Comparison of ENCODE assay signal across 19 cellular contexts in the genomic region with DNA sequence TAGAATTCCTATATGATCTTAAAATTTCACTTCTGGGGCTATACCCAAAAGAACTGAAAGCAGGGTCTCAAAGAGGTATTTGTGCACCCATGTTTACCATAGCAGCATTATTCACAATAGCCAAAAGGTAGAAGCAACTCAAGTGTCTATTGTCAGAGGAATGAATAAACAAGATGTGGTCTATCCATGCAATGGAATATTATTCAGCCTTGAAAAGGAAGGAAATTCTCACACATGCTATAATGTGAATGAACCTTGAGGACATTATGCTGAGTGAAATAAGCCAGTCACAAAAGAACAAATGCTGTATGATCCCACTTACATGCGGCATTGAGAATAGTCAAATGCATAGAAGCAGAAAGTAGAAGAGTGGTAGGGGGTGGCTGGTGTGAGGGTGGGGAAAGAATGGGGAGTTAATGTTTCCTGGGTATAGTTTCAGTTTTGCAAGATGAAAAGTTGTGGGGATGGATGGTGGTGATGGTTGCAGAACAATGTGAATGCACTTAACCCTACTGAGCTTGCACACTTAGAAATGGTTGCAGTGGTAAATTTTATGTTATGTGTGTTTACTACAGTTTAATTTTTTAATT.
DNase-seq lines count a peak whose midpoint lies in the region; ATAC-seq and TF ChIP-seq lines count a peak whose summit lies in the region.
"Had no signal": no experiment of that assay in that cellular context is flagged by ENCODE, and none has a peak within 500 bp of the region (broad histone marks: within the 10 kb centered on the region; RNA-seq: fewer than 3 reads in every experiment).

No MANE protein-coding gene starts in this region.

- peak; percentile 54 for ATAC-seq in activated CD8-positive, alpha-beta memory T cell treated with anti-CD3 and anti-CD28 coated beads, Interleukin-2, amount 10 ng/mL, durations not matched to agents 7 days and 5 days
- ATAC-seq in activated CD8-positive, alpha-beta T cell treated with anti-CD3 and anti-CD28 coated beads, Interleukin-2, amount 10 ng/mL, durations not matched to agents 7 days and 5 days: peak; percentile 68
- peak; percentile 68 for ATAC-seq in stimulated activated effector memory CD8-positive, alpha-beta T cell treated with anti-CD3 and anti-CD28 coated beads, Interleukin-12 subunit alpha, Interleukin-12 subunit beta, amount 100 ng/mL, for 72 hours
- ATAC-seq in HG02938 (IDR thresholded peaks at IDR 0.05; ENCODE audit: unreplicated experiment): no peak
- ATAC-seq: naive thymus-derived CD8-positive, alpha-beta T cell; stimulated activated naive B cell treated with anti-CD40 and anti-IgM and Interleukin-4, amounts not matched to agents 10 μg/mL and 1 μg/mL and 100 μg/mL, for 72 hours had no signal

- no peak for TF ChIP-seq POLR2A in testis (IDR thresholded peaks at IDR 0.05)

- peaks cover 56% of the 10 kb centered on the region for H3K4me1 Mint-ChIP-seq in activated CD8-positive, alpha-beta memory T cell treated with anti-CD3 and anti-CD28 coated beads, Interleukin-2, amount 10 ng/mL, durations not matched to agents 7 days and 5 days
- peaks cover 69% of the 10 kb centered on the region for H3K4me1 Mint-ChIP-seq in activated CD8-positive, alpha-beta T cell treated with anti-CD3 and anti-CD28 coated beads, Interleukin-2, amount 10 ng/mL, durations not matched to agents 7 days and 5 days (ENCODE audit: low read depth)
- H3K4me1 Mint-ChIP-seq in stimulated activated effector memory CD8-positive, alpha-beta T cell treated with anti-CD3 and anti-CD28 coated beads, Interleukin-12 subunit alpha, Interleukin-12 subunit beta, amount 100 ng/mL, for 72 hours: peaks cover 43% of the 10 kb centered on the region
- H3K4me1 Mint-ChIP-seq in CD4-positive, alpha-beta memory T cell: peaks cover 17 to 44% (median 30%) of the 10 kb centered on the region in 4 donors

- POLR2A ChIA-PET in HEK293 (lab: Yijun Ruan, JAX): no interaction called here
- POLR2A ChIA-PET in activated CD8-positive, alpha-beta T cell treated with anti-CD3 and anti-CD28 coated beads, Interleukin-2, amount 10 ng/mL, durations not matched to agents 7 days and 5 days (lab: Charles Lee): interaction anchor here (0.6 to 1.3 kb wide), 6 partner anchors 52 to 395 kb away, joined by 3 to 4 read pairs (median 3); no protein-coding TSS in a partner anchor
- POLR2A ChIA-PET in CD4-positive, alpha-beta memory T cell (lab: Charles Lee; ENCODE audit: partially characterized antibody): interaction anchor here (0.6 kb wide), 1 partner anchor 282 kb away, joined by 3 read pairs; no protein-coding TSS in a partner anchor

- H3K27me3 Mint-ChIP-seq in activated CD8-positive, alpha-beta memory T cell treated with anti-CD3 and anti-CD28 coated beads, Interleukin-2, amount 10 ng/mL, durations not matched to agents 7 days and 5 days: peaks cover 5% of the 10 kb centered on the region
- H3K27me3 Mint-ChIP-seq in activated CD8-positive, alpha-beta T cell treated with anti-CD3 and anti-CD28 coated beads, Interleukin-2, amount 10 ng/mL, durations not matched to agents 7 days and 5 days (ENCODE audit: low read depth): no peaks in the 10 kb centered on the region
- no peaks in the 10 kb centered on the region for H3K27me3 Mint-ChIP-seq in CD4-positive, alpha-beta memory T cell
- H3K27me3 Mint-ChIP-seq: CD8-positive, alpha-beta memory T cell; central memory CD8-positive, alpha-beta T cell; naive thymus-derived CD8-positive, alpha-beta T cell; progenitor cell of endocrine pancreas; stimulated activated naive B cell treated with anti-CD40 and anti-IgM and Interleukin-4, amounts not matched to agents 10 μg/mL and 1 μg/mL and 100 μg/mL, for 72 hours had no signal

- TF ChIP-seq CTCF in HEK293 (tag by site-specific recombination; IDR thresholded peaks at IDR 0.05) (no peak), testis (IDR thresholded peaks at IDR 0.05) (no peak)

- peaks cover 10% of the 10 kb centered on the region for H3K9me3 Mint-ChIP-seq in activated CD8-positive, alpha-beta memory T cell treated with anti-CD3 and anti-CD28 coated beads, Interleukin-2, amount 10 ng/mL, durations not matched to agents 7 days and 5 days (ENCODE audit: low read depth)
- H3K9me3 Mint-ChIP-seq in activated CD8-positive, alpha-beta T cell treated with anti-CD3 and anti-CD28 coated beads, Interleukin-2, amount 10 ng/mL, durations not matched to agents 7 days and 5 days (ENCODE audit: insufficient read depth): peaks cover 19% of the 10 kb centered on the region
- peaks cover 4% of the 10 kb centered on the region for H3K9me3 Mint-ChIP-seq in stimulated activated effector memory CD8-positive, alpha-beta T cell treated with anti-CD3 and anti-CD28 coated beads, Interleukin-12 subunit alpha, Interleukin-12 subunit beta, amount 100 ng/mL, for 72 hours
- H3K9me3 Mint-ChIP-seq in CD4-positive, alpha-beta memory T cell: peaks cover 0 to 2% (median 0%) of the 10 kb centered on the region in 8 donors
- H3K9me3 Mint-ChIP-seq: central memory CD8-positive, alpha-beta T cell; naive thymus-derived CD8-positive, alpha-beta T cell had no signal

- H3K4me3 ChIP-seq in HEK293 (ENCODE audit: low read depth, low read length): no peak overlapping the region
- H3K4me3 ChIP-seq in CD4-positive, alpha-beta memory T cell (ENCODE audit: low read length in 2 of 2): no peak overlapping the region
- H3K4me3 ChIP-seq in testis: no peak overlapping the region
- H3K4me3 ChIP-seq: smooth muscle cell, uterus had no signal

- no peak overlapping the region for H3K4me3 Mint-ChIP-seq in activated CD8-positive, alpha-beta memory T cell treated with anti-CD3 and anti-CD28 coated beads, Interleukin-2, amount 10 ng/mL, durations not matched to agents 7 days and 5 days
- no peak overlapping the region for H3K4me3 Mint-ChIP-seq in activated CD8-positive, alpha-beta T cell treated with anti-CD3 and anti-CD28 coated beads, Interleukin-2, amount 10 ng/mL, durations not matched to agents 7 days and 5 days
- H3K4me3 Mint-ChIP-seq in stimulated activated effector memory CD8-positive, alpha-beta T cell treated with anti-CD3 and anti-CD28 coated beads, Interleukin-12 subunit alpha, Interleukin-12 subunit beta, amount 100 ng/mL, for 72 hours: no peak overlapping the region
- no peak overlapping the region for H3K4me3 Mint-ChIP-seq in CD4-positive, alpha-beta memory T cell
- H3K4me3 Mint-ChIP-seq: CD8-positive, alpha-beta memory T cell; central memory CD8-positive, alpha-beta T cell; naive thymus-derived CD8-positive, alpha-beta T cell; stimulated activated naive B cell treated with anti-CD40 and anti-IgM and Interleukin-4, amounts not matched to agents 10 μg/mL and 1 μg/mL and 100 μg/mL, for 72 hours had no signal

- CTCF ChIA-PET in activated CD8-positive, alpha-beta memory T cell treated with anti-CD3 and anti-CD28 coated beads, Interleukin-2, amount 10 ng/mL, durations not matched to agents 7 days and 5 days (lab: Charles Lee): interaction anchor here (1.5 kb wide), 1 partner anchor 23 kb away, joined by 4 read pairs; no protein-coding TSS in a partner anchor
- CTCF ChIA-PET in HEK293 (lab: Yijun Ruan, JAX): interaction anchor here (0.7 kb wide), 1 partner anchor 12 kb away, joined by 5 read pairs; no protein-coding TSS in a partner anchor
- CTCF ChIA-PET in activated CD8-positive, alpha-beta T cell treated with anti-CD3 and anti-CD28 coated beads, Interleukin-2, amount 10 ng/mL, durations not matched to agents 7 days and 5 days (lab: Charles Lee): interaction anchor here (0.5 to 1.2 kb wide), 3 partner anchors 29 to 395 kb away, joined by 3 read pairs; no protein-coding TSS in a partner anchor
- CTCF ChIA-PET in CD4-positive, alpha-beta memory T cell (lab: Charles Lee; ENCODE audit: partially characterized antibody): no interaction called here

- peaks cover 40% of the 10 kb centered on the region for H3K36me3 Mint-ChIP-seq in activated CD8-positive, alpha-beta memory T cell treated with anti-CD3 and anti-CD28 coated beads, Interleukin-2, amount 10 ng/mL, durations not matched to agents 7 days and 5 days
- peaks cover 36% of the 10 kb centered on the region for H3K36me3 Mint-ChIP-seq in activated CD8-positive, alpha-beta T cell treated with anti-CD3 and anti-CD28 coated beads, Interleukin-2, amount 10 ng/mL, durations not matched to agents 7 days and 5 days (ENCODE audit: low read depth)
- H3K36me3 Mint-ChIP-seq in stimulated activated effector memory CD8-positive, alpha-beta T cell treated with anti-CD3 and anti-CD28 coated beads, Interleukin-12 subunit alpha, Interleukin-12 subunit beta, amount 100 ng/mL, for 72 hours: peaks cover 25% of the 10 kb centered on the region
- no peaks in the 10 kb centered on the region for H3K36me3 Mint-ChIP-seq in CD4-positive, alpha-beta memory T cell
- H3K36me3 Mint-ChIP-seq: naive thymus-derived CD8-positive, alpha-beta T cell had no signal

- H3K27ac ChIP-seq in HEK293 (ENCODE audit: extremely low read depth, low read depth, low read length) (no peak overlapping the region), testis (no peak overlapping the region)
- no peak overlapping the region for H3K27ac ChIP-seq in CD4-positive, alpha-beta memory T cell (ENCODE audit: low read depth, low read length)
- H3K27ac ChIP-seq: uterus had no signal

- peak; percentile 61 for DNase-seq in activated CD8-positive, alpha-beta memory T cell treated with anti-CD3 and anti-CD28 coated beads, Interleukin-2, amount 10 ng/mL, durations not matched to agents 7 days and 5 days
- DNase-seq in activated CD8-positive, alpha-beta memory T cell treated with anti-CD3 and anti-CD28 coated beads, Interleukin-2, amount 50 U/mL, for 4 hours: no peak
- peak; percentile 57 for DNase-seq in activated CD8-positive, alpha-beta T cell treated with anti-CD3 and anti-CD28 coated beads, Interleukin-2, amount 10 ng/mL, durations not matched to agents 7 days and 5 days
- no peak for DNase-seq in stimulated activated effector memory CD8-positive, alpha-beta T cell treated with anti-CD3 and anti-CD28 coated beads, Interleukin-12 subunit alpha, Interleukin-12 subunit beta, amount 100 ng/mL, for 72 hours (ENCODE audit: low spot score in 2 of 2)
- no peak for DNase-seq in CD4-positive, alpha-beta memory T cell
- DNase-seq in testis: no peak
- DNase-seq: CD8-positive, alpha-beta memory T cell; effector CD8-positive, alpha-beta T cell; HCEC 1CT; naive thymus-derived CD8-positive, alpha-beta T cell; NCI-H2107; NCI-H69; stimulated activated naive B cell treated with anti-CD40 and anti-IgM and Interleukin-4, amounts not matched to agents 10 μg/mL and 1 μg/mL and 100 μg/mL, for 72 hours; uterus had no signal

- WGBS in testis, 2 donors: 93 to 100% methylated on average over 1 of the region's 1 CpG

- H3K9me3 ChIP-seq in HEK293 (ENCODE audit: control insufficient read depth, insufficient read depth, low read depth, low read length): no peaks in the 10 kb centered on the region
- no peaks in the 10 kb centered on the region for H3K9me3 ChIP-seq in CD4-positive, alpha-beta memory T cell (ENCODE audit: control insufficient read depth in 1 of 2, low read length in 2 of 2)
- H3K9me3 ChIP-seq in testis: no peaks in the 10 kb centered on the region
- H3K9me3 ChIP-seq: uterus had no signal

- no peaks in the 10 kb centered on the region for H3K27me3 ChIP-seq in CD4-positive, alpha-beta memory T cell (ENCODE audit: insufficient read depth, low read length)
- no peaks in the 10 kb centered on the region for H3K27me3 ChIP-seq in testis
- H3K27me3 ChIP-seq: uterus had no signal

- intact Hi-C loops in CD4-positive, alpha-beta memory T cell (cut with micrococcal nuclease): no loop called here
- intact Hi-C loops in testis (cut with DNase I; ENCODE audit: low total_unique reads): no loop called here

- H3K36me3 ChIP-seq in HEK293 (ENCODE audit: control insufficient read depth in 2 of 2, insufficient read depth in 1 of 2, low read length in 2 of 2) (no peaks in the 10 kb centered on the region), testis (ENCODE audit: low read depth, missing control alignments) (no peaks in the 10 kb centered on the region)
- H3K36me3 ChIP-seq in CD4-positive, alpha-beta memory T cell (ENCODE audit: insufficient read depth, low read length): no peaks in the 10 kb centered on the region
- H3K36me3 ChIP-seq: uterus had no signal

- H3K4me1 ChIP-seq in HEK293 (ENCODE audit: control insufficient read depth, insufficient read depth, low read length) (peaks cover under 1% of the 10 kb centered on the region; the same call in 1 of the 2 replicates), testis (no peaks in the 10 kb centered on the region)
- peaks cover 14% of the 10 kb centered on the region for H3K4me1 ChIP-seq in CD4-positive, alpha-beta memory T cell (ENCODE audit: insufficient read depth, low read length)
- H3K4me1 ChIP-seq: uterus had no signal

- peak overlapping the region; percentile 25 for H3K27ac Mint-ChIP-seq in activated CD8-positive, alpha-beta memory T cell treated with anti-CD3 and anti-CD28 coated beads, Interleukin-2, amount 10 ng/mL, durations not matched to agents 7 days and 5 days
- H3K27ac Mint-ChIP-seq in activated CD8-positive, alpha-beta T cell treated with anti-CD3 and anti-CD28 coated beads, Interleukin-2, amount 10 ng/mL, durations not matched to agents 7 days and 5 days: peak overlapping the region; percentile 73
- no peak overlapping the region for H3K27ac Mint-ChIP-seq in stimulated activated effector memory CD8-positive, alpha-beta T cell treated with anti-CD3 and anti-CD28 coated beads, Interleukin-12 subunit alpha, Interleukin-12 subunit beta, amount 100 ng/mL, for 72 hours
- peak overlapping the region in 3 of 7 donors; percentile 4 to 28 (median 10) for H3K27ac Mint-ChIP-seq in CD4-positive, alpha-beta memory T cell
- H3K27ac Mint-ChIP-seq: progenitor cell of endocrine pancreas; stimulated activated naive B cell treated with anti-CD40 and anti-IgM and Interleukin-4, amounts not matched to agents 10 μg/mL and 1 μg/mL and 100 μg/mL, for 72 hours had no signal

Comparison
In these comparisons a context has a peak if more than half of its experiments do, and no peak if none do; other contexts are left out.
1. DNase-seq: peak in activated CD8-positive, alpha-beta memory T cell treated with anti-CD3 and anti-CD28 coated beads, Interleukin-2, amount 10 ng/mL, durations not matched to agents 7 days and 5 days (single experiment) and activated CD8-positive, alpha-beta T cell treated with anti-CD3 and anti-CD28 coated beads, Interleukin-2, amount 10 ng/mL, durations not matched to agents 7 days and 5 days (single experiment); none in activated CD8-positive, alpha-beta memory T cell treated with anti-CD3 and anti-CD28 coated beads, Interleukin-2, amount 50 U/mL, for 4 hours (single experiment), stimulated activated effector memory CD8-positive, alpha-beta T cell treated with anti-CD3 and anti-CD28 coated beads, Interleukin-12 subunit alpha, Interleukin-12 subunit beta, amount 100 ng/mL, for 72 hours (0 of 2), CD4-positive, alpha-beta memory T cell (0 of 5) and testis (single experiment).